Comparison of ENCODE assay signal across 1 cellular context in genomic region chr3:124565013-124565412, GRCh38.
TF ChIP-seq lines count a peak whose summit lies in the region.

No MANE protein-coding gene starts in this region.

TF ChIP-seq in HepG2, 621 proteins besides CTCF, POLR2A, EP300 and RAD21 (continued from another document and continues in another):
- TF ChIP-seq GMEB1 (CRISPR knock-in tag; IDR thresholded peaks at IDR 0.05; ENCODE audit: borderline replicate concordance) (no peak), ZNF580 (CRISPR knock-in tag; IDR thresholded peaks at IDR 0.05; ENCODE audit: borderline replicate concordance, low read depth) (peak; percentile 50; the same call in 1 of the 2 replicates), KDM6A (CRISPR knock-in tag; IDR thresholded peaks at IDR 0.05; ENCODE audit: low read depth) (no peak), ZNF772 (CRISPR knock-in tag; IDR thresholded peaks at IDR 0.05) (no peak), ZNF703 (CRISPR knock-in tag; IDR thresholded peaks at IDR 0.05; ENCODE audit: borderline replicate concordance) (no peak), ZBTB38 (CRISPR knock-in tag; IDR thresholded peaks at IDR 0.05) (peak; percentile 29; the same call in 1 of the 2 replicates), DNMT1 (CRISPR knock-in tag; IDR thresholded peaks at IDR 0.05) (no peak), RXRB (CRISPR knock-in tag; IDR thresholded peaks at IDR 0.05; ENCODE audit: borderline replicate concordance) (peak; percentile 66), ZNF792 (CRISPR knock-in tag; IDR thresholded peaks at IDR 0.05) (0 out of 2 replicates have a peak, but pooled peaks have one; percentile 23), NR3C1 (CRISPR knock-in tag; IDR thresholded peaks at IDR 0.05) (no peak), ZNF274 (CRISPR knock-in tag; IDR thresholded peaks at IDR 0.05) (no peak), ZNF724P (CRISPR knock-in tag; IDR thresholded peaks at IDR 0.05; ENCODE audit: borderline replicate concordance) (0 out of 2 replicates have a peak, but pooled peaks have one; percentile 38), KAT8 (CRISPR knock-in tag; IDR thresholded peaks at IDR 0.05) (peak; percentile 54; the same call in 1 of the 2 replicates), RFX5 (IDR thresholded peaks at IDR 0.05; ENCODE audit: low read depth, low read length) (no peak), NR0B2 (CRISPR knock-in tag; IDR thresholded peaks at IDR 0.05) (no peak), DBP (CRISPR knock-in tag; IDR thresholded peaks at IDR 0.05; ENCODE audit: not compliant biosample characterization) (no peak), MTF2 (CRISPR knock-in tag; IDR thresholded peaks at IDR 0.05; ENCODE audit: borderline replicate concordance) (no peak), SNAPC4 (CRISPR knock-in tag; IDR thresholded peaks at IDR 0.05) (no peak), ZFAT (CRISPR knock-in tag; conservative IDR thresholded peaks at IDR 0.05) (no peak), ZNF891 (CRISPR knock-in tag; IDR thresholded peaks at IDR 0.05) (no peak), ZNF768 (CRISPR knock-in tag; IDR thresholded peaks at IDR 0.05) (no peak), MBD4 (IDR thresholded peaks at IDR 0.05; ENCODE audit: borderline replicate concordance, low read length) (no peak), MBNL3 (CRISPR knock-in tag; conservative IDR thresholded peaks at IDR 0.05) (no peak), RARA (CRISPR knock-in tag; IDR thresholded peaks at IDR 0.05) (no peak), ZNF614 (CRISPR knock-in tag; IDR thresholded peaks at IDR 0.05; ENCODE audit: borderline replicate concordance) (0 out of 2 replicates have a peak, but pooled peaks have one; percentile 49), MEF2D (CRISPR knock-in tag; IDR thresholded peaks at IDR 0.05) (peak; percentile 5; the same call in 1 of the 2 replicates), ZNF530 (CRISPR knock-in tag; IDR thresholded peaks at IDR 0.05; ENCODE audit: low read depth) (no peak), ZNF687 (CRISPR knock-in tag; IDR thresholded peaks at IDR 0.05) (no peak), ELF1 (CRISPR knock-in tag; IDR thresholded peaks at IDR 0.05) (no peak), SAP130 (CRISPR knock-in tag; IDR thresholded peaks at IDR 0.05; ENCODE audit: low read depth) (peak; percentile 41; the same call in 1 of the 2 replicates), IRF1 (CRISPR knock-in tag; IDR thresholded peaks at IDR 0.05; ENCODE audit: low read depth) (no peak), AKAP8 (CRISPR knock-in tag; IDR thresholded peaks at IDR 0.05) (no peak), ZNF598 (CRISPR knock-in tag; IDR thresholded peaks at IDR 0.05; ENCODE audit: borderline replicate concordance) (no peak), TFDP1 (CRISPR knock-in tag; IDR thresholded peaks at IDR 0.05; ENCODE audit: borderline replicate concordance) (no peak), ZNF652 (CRISPR knock-in tag; IDR thresholded peaks at IDR 0.05; ENCODE audit: borderline replicate concordance, low read depth) (peak; percentile 33; the same call in 1 of the 2 replicates), KLF13 (CRISPR knock-in tag; IDR thresholded peaks at IDR 0.05) (no peak), TBX2 (CRISPR knock-in tag; IDR thresholded peaks at IDR 0.05; ENCODE audit: borderline replicate concordance) (no peak; the same call in 1 of the 2 replicates), XBP1 (CRISPR knock-in tag; IDR thresholded peaks at IDR 0.05) (no peak), MTF1 (CRISPR knock-in tag; IDR thresholded peaks at IDR 0.05) (no peak), ZNF138 (CRISPR knock-in tag; IDR thresholded peaks at IDR 0.05; ENCODE audit: low read depth) (no peak), REXO4 (CRISPR knock-in tag; IDR thresholded peaks at IDR 0.05; ENCODE audit: borderline replicate concordance) (no peak), PPARG (CRISPR knock-in tag; conservative IDR thresholded peaks at IDR 0.05) (peak; percentile 44; the same call in 1 of the 2 replicates), KAT7 (CRISPR knock-in tag; IDR thresholded peaks at IDR 0.05; ENCODE audit: borderline replicate concordance) (no peak), TCF12 (IDR thresholded peaks at IDR 0.05) (no peak), TCF12 (CRISPR knock-in tag; IDR thresholded peaks at IDR 0.05) (no peak), PRDM10 (CRISPR knock-in tag; IDR thresholded peaks at IDR 0.05; ENCODE audit: low read depth) (no peak), DDIT3 (CRISPR knock-in tag; IDR thresholded peaks at IDR 0.05) (no peak)
